16 cellular contexts compared by ENCODE assay signal in genomic region chr6:14423330-14423729, GRCh38.
DNase-seq lines count a peak whose midpoint lies in the region; ATAC-seq and TF ChIP-seq lines count a peak whose summit lies in the region.
"Had no signal": no experiment of that assay in that cellular context is flagged by ENCODE, and none has a peak within 500 bp of the region (broad histone marks: within the 10 kb centered on the region; RNA-seq: fewer than 3 reads in every experiment).

No MANE protein-coding gene starts in this region.

- no CpG with 5 or more reads among the region's 5 CpGs for WGBS in IMR-90 (ENCODE audit: extremely low coverage in 2 of 2, insufficient read length in 1 of 2), 2 experiments

- TF ChIP-seq CTCF in IMR-90 (conservative IDR thresholded peaks at IDR 0.05; ENCODE audit: low read depth, low read length) (no peak), fibroblast of the aortic adventitia (IDR thresholded peaks at IDR 0.05; ENCODE audit: insufficient read depth, low read length) (no peak), osteoblast (IDR thresholded peaks at IDR 0.05; ENCODE audit: extremely low read depth, low read depth, low read length) (no peak), GM13977 (IDR thresholded peaks at IDR 0.05; ENCODE audit: extremely low read depth, insufficient read depth, missing control alignments) (no peak)

- intact Hi-C loops in IMR-90 (cut with micrococcal nuclease), result no loop called here

- TF ChIP-seq POLR2A in IMR-90 (IDR thresholded peaks at IDR 0.05; ENCODE audit: low read depth, low read length), result no peak

- H3K9me1 ChIP-seq in IMR-90 (ENCODE audit: insufficient read depth, low read length), result no peaks in the 10 kb centered on the region

- no peak overlapping the region for H3K4me2 ChIP-seq in IMR-90 (ENCODE audit: low read depth, low read length)
- H3K4me2 ChIP-seq in osteoblast (ENCODE audit: insufficient read depth, low read length), result peak overlapping the region; percentile 16

- H2AFZ ChIP-seq in IMR-90 (replicated peaks; ENCODE audit: low read length, poor library complexity), result no peak overlapping the region
- H2AFZ ChIP-seq in osteoblast (ENCODE audit: low read length), result no peak overlapping the region

- H3K9ac ChIP-seq in IMR-90 (ENCODE audit: low read depth, low read length), result no peak overlapping the region

- H3K79me2 ChIP-seq in osteoblast (ENCODE audit: insufficient read depth, low read length), result no peaks in the 10 kb centered on the region

- H3K14ac ChIP-seq in IMR-90 (replicated peaks; ENCODE audit: low read depth, low read length), result no peak overlapping the region

- no TSS peak for BruUV-seq in IMR-90 (replicated peaks; lab: Mats Ljungman, UMichigan)

- DNase-seq in IMR-90 (peak; percentile 3), RPMI7951 (ENCODE audit: low read depth) (peak; percentile 8), fibroblast of the aortic adventitia (ENCODE audit: low read depth) (peak; percentile 15), osteoblast (ENCODE audit: insufficient read length, low spot score, missing footprints) (no peak), germinal center (ENCODE audit: low spot score) (no peak), GM13977 (ENCODE audit: low spot score) (no peak), MV-4-11 (lab: John Stamatoyannopoulos, UW) (no peak)
- DNase-seq: activated CD4-positive, alpha-beta T cell treated with anti-CD3 and anti-CD28 coated beads for 1 hour; COR-L47; DND-41; mucosa of descending colon; NCI-H146; tibial artery had no signal

- H3K4me3 ChIP-seq in IMR-90 (ENCODE audit: insufficient read depth, low read depth, low read length) (no peak overlapping the region), fibroblast of the aortic adventitia (ENCODE audit: low read depth, low read length) (no peak overlapping the region), osteoblast (ENCODE audit: insufficient read depth, low read length) (no peak overlapping the region)
- H3K4me3 ChIP-seq: coronary artery, mucosa of descending colon, tibial artery had no signal

- no peak for TF ChIP-seq RAD21 in IMR-90 (IDR thresholded peaks at IDR 0.05; ENCODE audit: low read length)

- H2AK9ac ChIP-seq in IMR-90 (replicated peaks; ENCODE audit: low read depth, low read length, poor library complexity), result no peak overlapping the region

- H3K27ac ChIP-seq in IMR-90 (ENCODE audit: insufficient read depth, low read length) (no peak overlapping the region), osteoblast (ENCODE audit: low read depth, low read length) (no peak overlapping the region)
- H3K27ac ChIP-seq: coronary artery, tibial artery had no signal

- H3K23ac ChIP-seq in IMR-90 (ENCODE audit: low read depth, low read length), result no peak overlapping the region

- H3K18ac ChIP-seq in IMR-90 (ENCODE audit: low read depth, low read length), result no peak overlapping the region

- dilution Hi-C loops in IMR-90 (cut with HindIII; ENCODE audit: low sequenced_read_pairs, unreplicated experiment), result no loop called here

- H4K20me1 ChIP-seq in IMR-90 (ENCODE audit: insufficient read depth, low read length), result no peaks in the 10 kb centered on the region
- no peaks in the 10 kb centered on the region for H4K20me1 ChIP-seq in osteoblast (ENCODE audit: insufficient read depth, low read length)

- H2AK5ac ChIP-seq in IMR-90 (ENCODE audit: low read depth, low read length), result no peak overlapping the region

- no peaks in the 10 kb centered on the region for H3K79me1 ChIP-seq in IMR-90 (ENCODE audit: low read depth in 1 of 2, low read length in 2 of 2)

- no peak overlapping the region for H4K5ac ChIP-seq in IMR-90 (ENCODE audit: low read depth, low read length)

- no peak overlapping the region for H3K4ac ChIP-seq in IMR-90 (ENCODE audit: low read depth, low read length)

- no peaks in the 10 kb centered on the region for H3K9me3 ChIP-seq in IMR-90 (ENCODE audit: control insufficient read depth, insufficient read depth, low read length)
- no peaks in the 10 kb centered on the region for H3K9me3 ChIP-seq in osteoblast (ENCODE audit: low read depth, low read length)
- H3K9me3 ChIP-seq: mucosa of descending colon, tibial artery had no signal

- no peaks in the 10 kb centered on the region for H3K36me3 ChIP-seq in IMR-90 (ENCODE audit: control insufficient read depth, insufficient read depth, low read length)
- H3K36me3 ChIP-seq in osteoblast (ENCODE audit: insufficient read depth, low read length), result no peaks in the 10 kb centered on the region
- H3K36me3 ChIP-seq: tibial artery had no signal

- ATAC-seq in IMR-90 (ENCODE audit: low read depth), result no peak
- ATAC-seq: left lobe of liver, mucosa of descending colon, SK-N-SH treated with all-trans-retinoic acid at 6 μM for 48 hours had no signal

- no peak overlapping the region for H2BK120ac ChIP-seq in IMR-90 (ENCODE audit: low read depth, low read length)

- POLR2A ChIA-PET in IMR-90 (lab: Charles Lee; ENCODE audit: unreplicated experiment), result no interaction called here

- CTCF ChIA-PET in IMR-90 (lab: Yijun Ruan, JAX), result no interaction called here

- H2BK5ac ChIP-seq in IMR-90 (ENCODE audit: low read depth, low read length, poor library complexity, severe bottlenecking), result no peak overlapping the region

- H3K4me1 ChIP-seq in IMR-90 (ENCODE audit: control insufficient read depth, insufficient read depth, low read length) (no peaks in the 10 kb centered on the region), osteoblast (ENCODE audit: insufficient read depth, low read length) (peaks cover 4% of the 10 kb centered on the region)

- in situ Hi-C loops in IMR-90 (cut with MboI; ENCODE audit: low sequenced_read_pairs), result no loop called here
- in situ Hi-C loops in GM13977 (cut with MboI; ENCODE audit: low pct_unique_long_range_greater_than_20kb, low sequenced_read_pairs, unreplicated experiment), result no loop called here

- no peak overlapping the region for H4K8ac ChIP-seq in IMR-90 (ENCODE audit: low read depth in 2 of 2, low read length in 2 of 2)

- no peak overlapping the region for H4K91ac ChIP-seq in IMR-90 (ENCODE audit: insufficient read depth, low read depth, low read length)

- H3K56ac ChIP-seq in IMR-90 (ENCODE audit: extremely low read depth, insufficient read depth, low read length), result no peak overlapping the region

- H3K27me3 ChIP-seq in IMR-90 (ENCODE audit: control insufficient read depth, insufficient read depth, low read length), result no peaks in the 10 kb centered on the region
- H3K27me3 ChIP-seq in osteoblast (ENCODE audit: insufficient read depth, low read length), result no peaks in the 10 kb centered on the region
- H3K27me3 ChIP-seq: tibial artery had no signal

- no peak overlapping the region for H2BK20ac ChIP-seq in IMR-90 (ENCODE audit: low read depth, low read length)

- H2BK15ac ChIP-seq in IMR-90 (ENCODE audit: low read depth, low read length), result no peak overlapping the region

TF ChIP-seq in IMR-90, 13 proteins besides CTCF, POLR2A, EP300 and RAD21:
- TF ChIP-seq SMC3 (IDR thresholded peaks at IDR 0.05; ENCODE audit: low read depth, low read length), result no peak
- TF ChIP-seq FOS (IDR thresholded peaks at IDR 0.05; ENCODE audit: low read depth, low read length), result no peak
- no peak for TF ChIP-seq MAZ (IDR thresholded peaks at IDR 0.05; ENCODE audit: borderline replicate concordance, low read depth, low read length)
- TF ChIP-seq MAFK (IDR thresholded peaks at IDR 0.05; ENCODE audit: low read depth, low read length), result no peak
- TF ChIP-seq RFX5 (IDR thresholded peaks at IDR 0.05; ENCODE audit: low read depth, low read length), result no peak

Comparison
In these comparisons a context has a peak if more than half of its experiments do, and no peak if none do; other contexts are left out.
1. DNase-seq: peak in IMR-90 (single experiment), RPMI7951 (single experiment) and fibroblast of the aortic adventitia (single experiment); none in osteoblast (single experiment), germinal center (single experiment), GM13977 (single experiment) and MV-4-11 (single experiment).